In genomic region chrX:153473126-153473525, GRCh38 we compare ENCODE assay signal across 18 cellular contexts. TPM values are rescaled to one million over a fixed set of nuclear protein-coding genes. Genes with fewer than 3 reads are reported as not detected.
DNase-seq lines count a peak whose midpoint lies in the region; ATAC-seq and TF ChIP-seq lines count a peak whose summit lies in the region.
"Had no signal": no experiment of that assay in that cellular context is flagged by ENCODE, and none has a peak within 500 bp of the region (broad histone marks: within the 10 kb centered on the region; RNA-seq: fewer than 3 reads in every experiment).

No MANE protein-coding gene starts in this region.

- H3K4me3 Mint-ChIP-seq in natural killer cell: peak overlapping the region; percentile 67
- H3K4me3 Mint-ChIP-seq in natural killer cell treated with Interleukin-12 subunit alpha and Interleukin-12 subunit beta and Interleukin-15 and Interleukin-18, amount 100 ng/mL, for 72 hours: no peak overlapping the region
- H3K4me3 Mint-ChIP-seq in neural progenitor cell: peak overlapping the region; percentile 74
- H3K4me3 Mint-ChIP-seq in type B pancreatic cell: peak overlapping the region; percentile 20
- H3K4me3 Mint-ChIP-seq: GM23338 had no signal

- no peak overlapping the region for H3K4me2 ChIP-seq in neural progenitor cell
- H3K4me2 ChIP-seq: GM23338 had no signal

- no peak overlapping the region for H3K9ac ChIP-seq in neural progenitor cell

- H3K4me1 ChIP-seq in neural progenitor cell (no peaks in the 10 kb centered on the region), aorta (ENCODE audit: control insufficient read depth in 1 of 2, insufficient read depth in 2 of 2, low read length in 2 of 2) (no peaks in the 10 kb centered on the region), adrenal gland (replicated peaks in 1 of 2) (no peaks in the 10 kb centered on the region)

- H2AFZ ChIP-seq in neural progenitor cell (replicated peaks): no peak overlapping the region
- H2AFZ ChIP-seq: GM23338 had no signal

- H3K27ac ChIP-seq in coronary artery (peak overlapping the region; percentile 37 to 91), neural progenitor cell (no peak overlapping the region), aorta (ENCODE audit: low read depth in 1 of 2, low read length in 2 of 2) (peak overlapping the region in 1 of 2 donors; percentile 37), adrenal gland (no peak overlapping the region)

- H3K27me3 ChIP-seq in neural progenitor cell (peaks cover 22% of the 10 kb centered on the region), aorta (ENCODE audit: control insufficient read depth in 1 of 2, insufficient read depth in 2 of 2, low read length in 1 of 2) (no peaks in the 10 kb centered on the region), adrenal gland (no peaks in the 10 kb centered on the region)

- H3F3A ChIP-seq in neural progenitor cell (ENCODE audit: low read depth): no peaks in the 10 kb centered on the region

- no peak overlapping the region for H3K4me3 ChIP-seq in coronary artery
- no peak overlapping the region for H3K4me3 ChIP-seq in neural progenitor cell
- no peak overlapping the region for H3K4me3 ChIP-seq in aorta (ENCODE audit: low read length in 2 of 2)
- H3K4me3 ChIP-seq in adrenal gland: no peak overlapping the region
- H3K4me3 ChIP-seq: GM23338 had no signal

- TF ChIP-seq POLR2A in adrenal gland (IDR thresholded peaks at IDR 0.05): no peak

- no peaks in the 10 kb centered on the region for H3K36me3 ChIP-seq in neural progenitor cell
- H3K36me3 ChIP-seq in aorta (ENCODE audit: control insufficient read depth in 1 of 2, insufficient read depth in 2 of 2, low read length in 1 of 2): no peaks in the 10 kb centered on the region
- no peaks in the 10 kb centered on the region for H3K36me3 ChIP-seq in adrenal gland (replicated peaks in 1 of 2)

- H3K9me3 Mint-ChIP-seq in natural killer cell: no peaks in the 10 kb centered on the region
- H3K9me3 Mint-ChIP-seq in natural killer cell treated with Interleukin-12 subunit alpha and Interleukin-12 subunit beta and Interleukin-15 and Interleukin-18, amount 100 ng/mL, for 72 hours: no peaks in the 10 kb centered on the region
- H3K9me3 Mint-ChIP-seq in neural progenitor cell: peaks cover 29% of the 10 kb centered on the region
- no peaks in the 10 kb centered on the region for H3K9me3 Mint-ChIP-seq in type B pancreatic cell
- H3K9me3 Mint-ChIP-seq: CD4-positive, CD25-positive, alpha-beta regulatory T cell; GM23338 had no signal

- H3K36me3 Mint-ChIP-seq in natural killer cell (no peaks in the 10 kb centered on the region), neural progenitor cell (no peaks in the 10 kb centered on the region), type B pancreatic cell (no peaks in the 10 kb centered on the region)
- no peaks in the 10 kb centered on the region for H3K36me3 Mint-ChIP-seq in natural killer cell treated with Interleukin-12 subunit alpha and Interleukin-12 subunit beta and Interleukin-15 and Interleukin-18, amount 100 ng/mL, for 72 hours
- H3K36me3 Mint-ChIP-seq: CD4-positive, CD25-positive, alpha-beta regulatory T cell had no signal

- no peak for ATAC-seq in natural killer cell
- ATAC-seq in natural killer cell treated with Interleukin-12 subunit alpha and Interleukin-12 subunit beta and Interleukin-15 and Interleukin-18, amount 100 ng/mL, for 72 hours: no peak
- no peak for ATAC-seq in aorta (ENCODE audit: low FRiP score)
- ATAC-seq in HG03571 (IDR thresholded peaks at IDR 0.05; ENCODE audit: unreplicated experiment): no peak
- ATAC-seq: GM23338 had no signal

- 86 to 95% methylated on average over 10 of the region's 10 CpGs for WGBS in aorta, 2 donors
- WGBS in adrenal gland, 4 donors: 83 to 92% (median 86%) methylated on average over 1 to 10 of the region's 10 CpGs; no CpG with 5 or more reads in 1 of the 4 donors

- TF ChIP-seq CTCF in natural killer cell (IDR thresholded peaks at IDR 0.05) (no peak), coronary artery (IDR thresholded peaks at IDR 0.05) (no peak), neural progenitor cell (IDR thresholded peaks at IDR 0.05) (no peak), type B pancreatic cell (conservative IDR thresholded peaks at IDR 0.05) (no peak), adrenal gland (IDR thresholded peaks at IDR 0.05) (no peak)

- H3K79me2 ChIP-seq in neural progenitor cell (ENCODE audit: low read depth): no peaks in the 10 kb centered on the region

- H3K9me3 ChIP-seq in neural progenitor cell (ENCODE audit: low read depth) (no peaks in the 10 kb centered on the region), aorta (ENCODE audit: control insufficient read depth, low read length) (no peaks in the 10 kb centered on the region), adrenal gland (replicated peaks in 1 of 3) (no peaks in the 10 kb centered on the region)

- no peaks in the 10 kb centered on the region for H3K27me3 Mint-ChIP-seq in natural killer cell (ENCODE audit: low read depth in 2 of 2)
- H3K27me3 Mint-ChIP-seq in natural killer cell treated with Interleukin-12 subunit alpha and Interleukin-12 subunit beta and Interleukin-15 and Interleukin-18, amount 100 ng/mL, for 72 hours: peaks cover 0 to 5% of the 10 kb centered on the region in 2 donors
- H3K27me3 Mint-ChIP-seq in neural progenitor cell (ENCODE audit: insufficient read depth, low read depth): peaks cover 9% of the 10 kb centered on the region
- H3K27me3 Mint-ChIP-seq in type B pancreatic cell: no peaks in the 10 kb centered on the region
- H3K27me3 Mint-ChIP-seq: CD4-positive, CD25-positive, alpha-beta regulatory T cell had no signal

- H4K20me1 ChIP-seq in neural progenitor cell (ENCODE audit: low read depth): peaks cover 7% of the 10 kb centered on the region

- peak overlapping the region in 1 of 2 donors; percentile 36 for H3K27ac Mint-ChIP-seq in natural killer cell
- H3K27ac Mint-ChIP-seq in natural killer cell treated with Interleukin-12 subunit alpha and Interleukin-12 subunit beta and Interleukin-15 and Interleukin-18, amount 100 ng/mL, for 72 hours: no peak overlapping the region
- peak overlapping the region; percentile 34 for H3K27ac Mint-ChIP-seq in neural progenitor cell
- H3K27ac Mint-ChIP-seq in type B pancreatic cell: no peak overlapping the region
- H3K27ac Mint-ChIP-seq: GM23338 had no signal

- intact Hi-C loops in natural killer cell (cut with micrococcal nuclease) (loop anchor here (5.0 kb wide), 1 partner anchor 34 kb away; no protein-coding TSS in a partner anchor), aorta (cut with DNase I) (no loop called here), adrenal gland (cut with DNase I) (no loop called here)

- H3K4me1 Mint-ChIP-seq in natural killer cell (no peaks in the 10 kb centered on the region), neural progenitor cell (no peaks in the 10 kb centered on the region), type B pancreatic cell (ENCODE audit: unreplicated experiment) (peaks cover 4% of the 10 kb centered on the region)
- H3K4me1 Mint-ChIP-seq in natural killer cell treated with Interleukin-12 subunit alpha and Interleukin-12 subunit beta and Interleukin-15 and Interleukin-18, amount 100 ng/mL, for 72 hours (ENCODE audit: low read depth in 2 of 2): peaks cover 0 to 10% of the 10 kb centered on the region in 2 donors

- DNase-seq in natural killer cell: no peak
- DNase-seq in natural killer cell treated with Interleukin-12 subunit alpha and Interleukin-12 subunit beta and Interleukin-15 and Interleukin-18, amount 100 ng/mL, for 72 hours (ENCODE audit: low spot score): no peak
- no peak for DNase-seq in coronary artery (ENCODE audit: low spot score)
- no peak for DNase-seq in neural progenitor cell (ENCODE audit: low spot score)
- no peak for DNase-seq in type B pancreatic cell (ENCODE audit: extremely low spot score, unreplicated experiment)
- no peak for DNase-seq in aorta
- no peak for DNase-seq in adrenal gland
- DNase-seq: CD4-positive, CD25-positive, alpha-beta regulatory T cell; DND-41; GDM1; MM.1S; NCI-H1930; NCI-H2171 treated with DMSO at 0.1 percent for 48 hours; NCI-H82; SIG-M5 had no signal

RNA-seq across cellular contexts. Expression of gene HAUS7, which starts 2.8 kb away (rescaled TPM):
- 10 to 100 TPM; 27.4 to 33.1 (median 31.9) TPM for total RNA-seq in natural killer cell
- total RNA-seq in natural killer cell treated with Interleukin-12 subunit alpha and Interleukin-12 subunit beta and Interleukin-15 and Interleukin-18, amount 100 ng/mL, for 72 hours: 10 to 100 TPM; 39.0 to 70.6 TPM
- 13.1 and 25.9 TPM in 2 replicates for total RNA-seq in neural progenitor cell (ENCODE audit: low replicate concordance)
- total RNA-seq in type B pancreatic cell (ENCODE audit: low replicate concordance): 19.6 and 32.5 TPM in 2 replicates
- total RNA-seq in aorta: 10 to 100 TPM; 34.6 to 76.0 TPM
- polyA plus RNA-seq in aorta: 100 to 1,000 TPM in 1 of 2 donors, 10 to 100 TPM in 1; 33.1 to 686 TPM
- total RNA-seq in adrenal gland: 10 to 100 TPM; 13.0 to 46.3 (median 17.4) TPM
- 100 to 1,000 TPM in 1 of 3 donors, 10 to 100 TPM in 1, 1 to 10 TPM in 1; 7.3 to 111 (median 59.1) TPM for polyA plus RNA-seq in adrenal gland

RNA-seq across cellular contexts. Expression of gene BGN, which starts 21.7 kb away (rescaled TPM):
- total RNA-seq in natural killer cell (not detected), neural progenitor cell (ENCODE audit: low replicate concordance) (0.37 TPM in 1 of 2 replicates, not detected in the other), type B pancreatic cell (ENCODE audit: low replicate concordance) (2.7 and 29.6 TPM in 2 replicates), aorta (1,000 to 10,000 TPM; 1,297 to 2,306 TPM), adrenal gland (100 to 1,000 TPM in 7 of 8 donors, 10 to 100 TPM in 1; 98.2 to 338 (median 275) TPM)
- not detected for total RNA-seq in natural killer cell treated with Interleukin-12 subunit alpha and Interleukin-12 subunit beta and Interleukin-15 and Interleukin-18, amount 100 ng/mL, for 72 hours
- polyA plus RNA-seq in aorta (1,000 to 10,000 TPM; 1,177 to 3,171 TPM), adrenal gland (100 to 1,000 TPM; 176 to 598 (median 240) TPM)
- total RNA-seq: CD4-positive, CD25-positive, alpha-beta regulatory T cell had no signal
- polyA plus RNA-seq: CD4-positive, CD25-positive, alpha-beta regulatory T cell had no signal

RNA-seq across cellular contexts. Expression of gene TREX2, which starts 27.3 kb away (rescaled TPM):
- 1 to 10 TPM; 1.6 to 3.4 (median 3.1) TPM for total RNA-seq in natural killer cell
- 1 to 10 TPM; 1.4 to 4.5 TPM for total RNA-seq in natural killer cell treated with Interleukin-12 subunit alpha and Interleukin-12 subunit beta and Interleukin-15 and Interleukin-18, amount 100 ng/mL, for 72 hours
- total RNA-seq in neural progenitor cell (ENCODE audit: low replicate concordance): 0.96 TPM in 1 of 2 replicates, not detected in the other
- total RNA-seq in type B pancreatic cell (ENCODE audit: low replicate concordance): 0.72 and 1.3 TPM in 2 replicates
- total RNA-seq in aorta: 1 to 10 TPM; 1.4 to 4.5 TPM
- polyA plus RNA-seq in aorta: 10 to 100 TPM in 1 of 2 donors, not detected in 1; 39.1 TPM
- 1 to 10 TPM in 3 of 8 donors, under 1 TPM in 4, not detected in 1; 0.28 to 4.3 (median 0.65) TPM for total RNA-seq in adrenal gland
- 1 to 10 TPM in 2 of 3 donors, not detected in 1; 1.7 to 1.8 TPM for polyA plus RNA-seq in adrenal gland

RNA-seq across cellular contexts. Expression of gene ATP2B3, which starts 44.3 kb away (rescaled TPM):
- total RNA-seq in natural killer cell (not detected), neural progenitor cell (ENCODE audit: low replicate concordance) (0.59 TPM in 1 of 2 replicates, not detected in the other), type B pancreatic cell (ENCODE audit: low replicate concordance) (0.26 and 0.43 TPM in 2 replicates), aorta (under 1 TPM; 0.19 to 0.27 TPM), adrenal gland (10 to 100 TPM; 11.5 to 46.4 (median 20.6) TPM)
- total RNA-seq in natural killer cell treated with Interleukin-12 subunit alpha and Interleukin-12 subunit beta and Interleukin-15 and Interleukin-18, amount 100 ng/mL, for 72 hours: not detected
- polyA plus RNA-seq in aorta (under 1 TPM in 1 of 2 donors, not detected in 1; 0.20 TPM), adrenal gland (10 to 100 TPM in 2 of 3 donors, 1 to 10 TPM in 1; 9.8 to 15.3 (median 13.6) TPM)
- total RNA-seq: CD4-positive, CD25-positive, alpha-beta regulatory T cell; NCI-H460 had no signal
- polyA plus RNA-seq: CD4-positive, CD25-positive, alpha-beta regulatory T cell; GM23338 had no signal

Comparison
In these comparisons a context has a peak if more than half of its experiments do, and no peak if none do; other contexts are left out.
1. H3K27ac ChIP-seq: peak in coronary artery (2 of 2); none in neural progenitor cell (single experiment) and adrenal gland (0 of 5).